In the genomic region with DNA sequence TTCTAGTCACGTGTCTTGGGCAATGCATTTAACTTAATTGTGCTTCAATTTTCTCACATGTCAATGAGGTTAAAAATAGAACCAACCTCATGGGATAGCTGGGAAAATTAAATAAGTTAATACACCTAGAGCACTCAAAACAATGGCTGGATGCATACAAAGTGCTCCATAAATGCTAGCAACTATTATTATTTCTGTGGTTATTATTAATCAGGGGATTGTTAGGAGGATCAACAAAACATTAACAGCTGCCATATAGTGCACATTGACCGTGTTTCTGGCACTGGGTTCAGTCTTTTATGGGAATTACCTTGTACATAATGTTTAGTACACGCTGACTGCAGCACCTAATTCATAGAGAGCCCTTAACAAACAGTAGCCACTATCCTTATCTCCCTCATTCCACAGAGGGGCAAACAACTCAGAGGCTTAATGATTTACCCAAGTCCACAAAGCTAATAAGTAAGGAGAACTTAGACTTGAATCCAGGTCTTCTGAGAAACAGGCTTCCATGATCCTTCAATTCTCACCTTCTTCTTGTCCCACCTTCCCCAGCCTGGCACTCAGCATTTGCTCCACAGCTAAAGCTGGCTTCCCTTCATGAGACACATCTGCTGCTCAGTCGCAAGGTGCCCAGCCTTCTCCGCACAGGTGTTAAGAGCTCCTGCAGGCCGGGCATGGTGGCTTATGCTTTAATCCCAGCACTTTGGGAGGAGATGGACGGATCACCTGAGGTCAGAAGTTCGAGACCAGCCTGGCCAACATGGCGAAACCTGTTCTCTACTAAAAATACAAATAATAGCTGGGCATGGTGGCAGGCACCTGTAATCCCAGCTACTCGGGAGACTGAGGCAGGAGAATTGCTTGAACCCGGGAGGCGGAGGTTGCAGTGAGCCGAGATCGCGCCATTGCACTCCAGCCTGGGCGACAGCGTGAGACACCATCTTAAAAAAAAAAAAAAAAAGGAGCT, we compare ENCODE assay signal across 10 cellular contexts.
A peak's percentile ranks its signal among the peaks of the same experiment; 100 is the strongest.
DNase-seq lines count a peak whose midpoint lies in the region; ATAC-seq, FAIRE-seq and TF ChIP-seq lines count a peak whose summit lies in the region.
"Had no signal": no experiment of that assay in that cellular context is flagged by ENCODE, and none has a peak within 500 bp of the region (broad histone marks: within the 10 kb centered on the region; RNA-seq: fewer than 3 reads in every experiment).

No MANE protein-coding gene starts in this region.

- POLR2A ChIA-PET in SK-N-SH (lab: Yijun Ruan, JAX), result interaction anchor here (1.5 to 1.7 kb wide), 2 partner anchors 21 to 97 kb away, joined by 3 to 6 read pairs; no protein-coding TSS in a partner anchor
- POLR2A ChIA-PET in activated CD4-positive, alpha-beta T cell treated with anti-CD3 and anti-CD28 coated beads, Interleukin-2, amount 10 ng/mL, durations not matched to agents 7 days and 5 days (lab: Charles Lee), result no interaction called here

- H3K4me1 Mint-ChIP-seq in astrocyte (ENCODE audit: low read depth, unreplicated experiment) (peaks cover 44% of the 10 kb centered on the region), type B pancreatic cell (ENCODE audit: unreplicated experiment) (peaks cover 37% of the 10 kb centered on the region)
- H3K4me1 Mint-ChIP-seq in activated CD4-positive, alpha-beta T cell treated with anti-CD3 and anti-CD28 coated beads, Interleukin-2, amount 10 ng/mL, durations not matched to agents 7 days and 5 days, result peaks cover 10% of the 10 kb centered on the region

- H3F3A ChIP-seq in SK-N-SH (replicated peaks; ENCODE audit: insufficient read depth), result peaks cover 17% of the 10 kb centered on the region

- H4K20me1 ChIP-seq in SK-N-SH (ENCODE audit: insufficient read depth), result no peaks in the 10 kb centered on the region
- no peaks in the 10 kb centered on the region for H4K20me1 ChIP-seq in astrocyte (ENCODE audit: insufficient read depth, low read length)

- H3K36me3 Mint-ChIP-seq in astrocyte (ENCODE audit: low read depth, unreplicated experiment), result peaks cover 7% of the 10 kb centered on the region
- H3K36me3 Mint-ChIP-seq in type B pancreatic cell, result no peaks in the 10 kb centered on the region
- H3K36me3 Mint-ChIP-seq in activated CD4-positive, alpha-beta T cell treated with anti-CD3 and anti-CD28 coated beads, Interleukin-2, amount 10 ng/mL, durations not matched to agents 7 days and 5 days (ENCODE audit: low read depth), result peaks cover 2% of the 10 kb centered on the region

- H3K9me3 Mint-ChIP-seq in astrocyte (ENCODE audit: unreplicated experiment) (peaks cover 24% of the 10 kb centered on the region), type B pancreatic cell (peaks cover 20% of the 10 kb centered on the region)
- peaks cover 3% of the 10 kb centered on the region for H3K9me3 Mint-ChIP-seq in activated CD4-positive, alpha-beta T cell treated with anti-CD3 and anti-CD28 coated beads, Interleukin-2, amount 10 ng/mL, durations not matched to agents 7 days and 5 days
- H3K9me3 Mint-ChIP-seq: T-helper 2 cell treated with Interferon-gamma antibody and Interleukin-4, amounts not matched to agents 5 μg/mL and 100 μg/mL, for 36 hours had no signal

- FAIRE-seq in astrocyte (lab: Jason Lieb, UNC) (no peak), GM19239 (lab: Jason Lieb, UNC) (no peak)
- FAIRE-seq: endometrium had no signal

- 90% methylated on average over 17 of the region's 17 CpGs for WGBS in SK-N-SH (ENCODE audit: low lambda C conversion rate)

- H3K4me3 ChIP-seq in SK-N-SH (ENCODE audit: low read depth in 2 of 2, low read length in 1 of 2) (no peak overlapping the region), astrocyte (ENCODE audit: insufficient read depth, low read depth, low read length) (no peak overlapping the region), lower lobe of right lung (peak overlapping the region; percentile 24)

- no peaks in the 10 kb centered on the region for H3K27me3 Mint-ChIP-seq in astrocyte (ENCODE audit: low read depth, unreplicated experiment)
- H3K27me3 Mint-ChIP-seq in type B pancreatic cell, result no peaks in the 10 kb centered on the region
- no peaks in the 10 kb centered on the region for H3K27me3 Mint-ChIP-seq in activated CD4-positive, alpha-beta T cell treated with anti-CD3 and anti-CD28 coated beads, Interleukin-2, amount 10 ng/mL, durations not matched to agents 7 days and 5 days

- H3K4me2 ChIP-seq in SK-N-SH (peak overlapping the region; percentile 16; the same call in 1 of the 2 replicates), astrocyte (ENCODE audit: low read length) (peak overlapping the region; percentile 59)

- no peak for TF ChIP-seq CTCF in SK-N-SH (IDR thresholded peaks at IDR 0.05)
- TF ChIP-seq CTCF in astrocyte (IDR thresholded peaks at IDR 0.05; ENCODE audit: insufficient read depth, low read depth, low read length), result no peak
- no peak for TF ChIP-seq CTCF in lower lobe of right lung (IDR thresholded peaks at IDR 0.05)
- no peak for TF ChIP-seq CTCF in type B pancreatic cell (conservative IDR thresholded peaks at IDR 0.05)

- peaks cover 14 to 15% of the 10 kb centered on the region in 2 experiments; a peak in 3 of 4 replicates for H3K4me1 ChIP-seq in SK-N-SH (ENCODE audit: control insufficient read depth in 1 of 2, insufficient read depth in 2 of 2, low read depth in 1 of 2, low read length in 1 of 2)
- peaks cover 33% of the 10 kb centered on the region for H3K4me1 ChIP-seq in astrocyte (ENCODE audit: insufficient read depth, low read length)
- peaks cover 37% of the 10 kb centered on the region for H3K4me1 ChIP-seq in lower lobe of right lung

- CTCF ChIA-PET in SK-N-SH (lab: Yijun Ruan, JAX), result interaction anchor here (0.9 to 3.0 kb wide), 5 partner anchors 13 to 350 kb away, joined by 3 to 10 read pairs (median 7); no protein-coding TSS in a partner anchor
- CTCF ChIA-PET in activated CD4-positive, alpha-beta T cell treated with anti-CD3 and anti-CD28 coated beads, Interleukin-2, amount 10 ng/mL, durations not matched to agents 7 days and 5 days (lab: Charles Lee), result no interaction called here

- no peaks in the 10 kb centered on the region for H3K9me2 ChIP-seq in SK-N-SH

- H3K27ac ChIP-seq in SK-N-SH (ENCODE audit: low read depth in 2 of 2, low read length in 1 of 2), result peak overlapping the region; percentile 78 to 89
- H3K27ac ChIP-seq in astrocyte (ENCODE audit: low read depth, low read length), result peak overlapping the region; percentile 99
- peak overlapping the region; percentile 73 for H3K27ac ChIP-seq in lower lobe of right lung

- TF ChIP-seq RAD21 in SK-N-SH (IDR thresholded peaks at IDR 0.05; ENCODE audit: low read length), result no peak

- no peaks in the 10 kb centered on the region for H3K27me3 ChIP-seq in SK-N-SH (ENCODE audit: insufficient read depth)
- no peaks in the 10 kb centered on the region for H3K27me3 ChIP-seq in astrocyte (ENCODE audit: insufficient read depth, low read length)
- H3K27me3 ChIP-seq in lower lobe of right lung (ENCODE audit: low read depth), result no peaks in the 10 kb centered on the region

- H3K27ac Mint-ChIP-seq in astrocyte (ENCODE audit: unreplicated experiment), result peak overlapping the region; percentile 100
- H3K27ac Mint-ChIP-seq in type B pancreatic cell, result peak overlapping the region; percentile 75
- H3K27ac Mint-ChIP-seq in activated CD4-positive, alpha-beta T cell treated with anti-CD3 and anti-CD28 coated beads, Interleukin-2, amount 10 ng/mL, durations not matched to agents 7 days and 5 days, result no peak overlapping the region
- H3K27ac Mint-ChIP-seq: T-helper 2 cell treated with Interferon-gamma antibody and Interleukin-4, amounts not matched to agents 5 μg/mL and 100 μg/mL, for 36 hours had no signal

- H3K9me3 ChIP-seq in SK-N-SH (peaks cover 4% of the 10 kb centered on the region; the same call in 1 of the 2 replicates), astrocyte (ENCODE audit: insufficient read depth, low read depth, low read length) (peaks cover 5% of the 10 kb centered on the region), lower lobe of right lung (peaks cover 5% of the 10 kb centered on the region)

- H3K9ac ChIP-seq in SK-N-SH (peak overlapping the region; percentile 39; the same call in 1 of the 2 replicates), astrocyte (ENCODE audit: low read length) (peak overlapping the region; percentile 83)

- ATAC-seq in SK-N-SH treated with all-trans-retinoic acid at 6 μM for 48 hours (no peak), lower lobe of right lung (peak; percentile 32 to 83), GM21390 (IDR thresholded peaks at IDR 0.05; ENCODE audit: unreplicated experiment) (no peak)

- H3K4me3 Mint-ChIP-seq in astrocyte (ENCODE audit: unreplicated experiment), result peak overlapping the region; percentile 4
- H3K4me3 Mint-ChIP-seq in type B pancreatic cell, result no peak overlapping the region
- no peak overlapping the region for H3K4me3 Mint-ChIP-seq in activated CD4-positive, alpha-beta T cell treated with anti-CD3 and anti-CD28 coated beads, Interleukin-2, amount 10 ng/mL, durations not matched to agents 7 days and 5 days
- H3K4me3 Mint-ChIP-seq: T-helper 2 cell treated with Interferon-gamma antibody and Interleukin-4, amounts not matched to agents 5 μg/mL and 100 μg/mL, for 36 hours had no signal

- H3K79me2 ChIP-seq in SK-N-SH (ENCODE audit: insufficient read depth) (no peaks in the 10 kb centered on the region), astrocyte (ENCODE audit: insufficient read depth, low read length) (no peaks in the 10 kb centered on the region)

- intact Hi-C loops in lower lobe of right lung (cut with DNase I), result no loop called here

- TF ChIP-seq EP300 in SK-N-SH (IDR thresholded peaks at IDR 0.05; ENCODE audit: borderline replicate concordance in 1 of 2, low read depth in 1 of 2, low read length in 1 of 2), result no peak

- H3K36me3 ChIP-seq in SK-N-SH (replicated peaks in 1 of 2; ENCODE audit: control insufficient read depth in 1 of 2, insufficient read depth in 2 of 2, low read length in 1 of 2) (no peaks in the 10 kb centered on the region), astrocyte (ENCODE audit: insufficient read depth, low read length) (no peaks in the 10 kb centered on the region), lower lobe of right lung (no peaks in the 10 kb centered on the region)

- H2AFZ ChIP-seq in SK-N-SH (ENCODE audit: low read depth) (peak overlapping the region; percentile 23), astrocyte (ENCODE audit: low read depth, low read length) (peak overlapping the region; percentile 35)

- no peak for DNase-seq in SK-N-SH
- no peak for DNase-seq in astrocyte (ENCODE audit: low read depth)
- DNase-seq in lower lobe of right lung, result no peak
- DNase-seq in type B pancreatic cell (ENCODE audit: extremely low spot score, unreplicated experiment), result no peak
- DNase-seq in activated CD4-positive, alpha-beta T cell treated with anti-CD3 and anti-CD28 coated beads, Interleukin-2, amount 10 ng/mL, durations not matched to agents 7 days and 5 days, result no peak
- no peak for DNase-seq in GM19239 (ENCODE audit: insufficient read length, low spot score)

TF ChIP-seq in SK-N-SH treated with all-trans-retinoic acid at 6 μM for 48 hours, 23 proteins besides CTCF, POLR2A, EP300 and RAD21 (continues in another document):
- no peak for TF ChIP-seq ZNF8 (CRISPR knock-in tag; IDR thresholded peaks at IDR 0.05)

Comparison
In these comparisons a context has a peak if more than half of its experiments do, and no peak if none do; other contexts are left out.
1. ATAC-seq: peak in lower lobe of right lung (2 of 2); none in SK-N-SH treated with all-trans-retinoic acid at 6 μM for 48 hours (single experiment) and GM21390 (single experiment).
2. Peak in every context shown above with its lines, with median percentiles within 50 percentile points of each other: H3K27ac ChIP-seq.